3 cellular contexts compared by ENCODE assay signal in the genomic region with DNA sequence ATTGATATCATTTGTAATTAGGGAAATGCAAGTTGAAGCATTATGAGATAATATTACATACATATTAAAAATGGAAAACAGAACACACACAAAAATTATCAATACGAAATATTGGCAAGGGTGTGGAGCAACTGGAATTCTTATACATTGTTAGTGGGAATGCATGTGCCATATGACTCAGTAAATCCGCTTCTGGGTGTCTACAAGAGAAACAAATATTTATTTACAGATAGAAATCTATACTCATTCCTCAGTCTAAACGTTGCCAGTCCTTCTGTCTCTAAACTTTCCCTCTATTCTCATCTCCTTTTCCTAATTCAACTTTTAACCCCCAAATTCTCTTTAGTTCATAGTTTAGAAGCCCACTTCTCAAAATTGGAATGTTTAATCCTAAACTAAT.
"Had no signal": no experiment of that assay in that cellular context is flagged by ENCODE, and none has a peak within 500 bp of the region (broad histone marks: within the 10 kb centered on the region; RNA-seq: fewer than 3 reads in every experiment).

No MANE protein-coding gene starts in this region.

- H3K4me3 ChIP-seq: GM12878 had no signal

- ATAC-seq: GM12878 had no signal

- DNase-seq: GDM1, GF-D8 had no signal
